ENCODE assay signal across 12 cellular contexts in the genomic region with DNA sequence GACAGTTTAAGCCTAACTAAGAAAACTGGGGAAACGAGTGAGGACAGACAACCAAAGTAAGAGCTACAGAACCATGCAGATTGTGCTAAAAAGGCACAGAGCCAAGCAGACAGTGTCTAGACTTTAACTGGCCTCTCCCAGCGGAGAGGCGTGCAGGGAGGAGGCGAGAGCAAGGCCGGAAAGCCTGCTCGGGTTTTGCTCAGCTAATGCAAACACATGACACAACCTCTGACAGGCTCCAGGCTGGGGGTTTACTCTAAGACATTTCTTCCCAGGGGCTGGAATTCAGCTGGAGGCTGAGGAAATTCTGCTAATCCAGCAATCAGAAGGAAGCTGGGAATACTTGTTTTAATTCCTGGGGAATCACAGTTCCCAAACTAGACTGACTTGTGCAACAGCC. TPM values are rescaled to one million over a fixed set of nuclear protein-coding genes. Genes with fewer than 3 reads are reported as not detected.
DNase-seq lines count a peak whose midpoint lies in the region; ATAC-seq and TF ChIP-seq lines count a peak whose summit lies in the region.
"Had no signal": no experiment of that assay in that cellular context is flagged by ENCODE, and none has a peak within 500 bp of the region (broad histone marks: within the 10 kb centered on the region; RNA-seq: fewer than 3 reads in every experiment).

No MANE protein-coding gene starts in this region.

- no peak for TF ChIP-seq CTCF in retinal pigment epithelial cell (conservative IDR thresholded peaks at IDR 0.05; ENCODE audit: low read depth, low read length)

- H4K20me1 ChIP-seq in GM23248 (ENCODE audit: insufficient read depth) = peaks cover 41% of the 10 kb centered on the region

- H3K4me1 ChIP-seq in GM23248 (ENCODE audit: insufficient read depth) = peaks cover 92% of the 10 kb centered on the region

- H3K27me3 ChIP-seq in GM23248 (replicated peaks; ENCODE audit: insufficient read depth) = no peaks in the 10 kb centered on the region

- peak overlapping the region; percentile 23 for H3K4me2 ChIP-seq in GM23248 (ENCODE audit: unreplicated experiment)

- no peak overlapping the region for H3K4me3 Mint-ChIP-seq in activated CD8-positive, alpha-beta memory T cell treated with anti-CD3 and anti-CD28 coated beads, Interleukin-2, amount 10 ng/mL, durations not matched to agents 7 days and 5 days
- H3K4me3 Mint-ChIP-seq: activated T-cell treated with anti-CD3 and anti-CD28 coated beads, Interleukin-2, amount 50 U/mL, for 72 hours; CD4-positive, CD25-positive, alpha-beta regulatory T cell had no signal

- H3K27ac ChIP-seq in GM23248 = peak overlapping the region; percentile 89

- no peak overlapping the region for H3K27ac Mint-ChIP-seq in activated CD8-positive, alpha-beta memory T cell treated with anti-CD3 and anti-CD28 coated beads, Interleukin-2, amount 10 ng/mL, durations not matched to agents 7 days and 5 days
- no peak overlapping the region for H3K27ac Mint-ChIP-seq in activated naive CD4-positive, alpha-beta T cell treated with anti-CD3 and anti-CD28 coated beads, Interleukin-2, amount 50 U/mL, for 72 hours
- H3K27ac Mint-ChIP-seq: activated T-cell treated with anti-CD3 and anti-CD28 coated beads, Interleukin-2, amount 50 U/mL, for 72 hours; CD4-positive, CD25-positive, alpha-beta regulatory T cell had no signal

- H3K4me3 ChIP-seq in GM23248 = peak overlapping the region; percentile 24
- H3K4me3 ChIP-seq in retinal pigment epithelial cell (ENCODE audit: low read length) = no peak overlapping the region

- DNase-seq in GM23248 (peak; percentile 85), dedifferentiated amniotic fluid mesenchymal stem cell (ENCODE audit: extremely low spot score) (peak; percentile 83), islet precursor cell (peak; percentile 95), retinal pigment epithelial cell (ENCODE audit: low read depth) (peak; percentile 95), globus pallidus (ENCODE audit: low spot score) (no peak)
- no peak for DNase-seq in activated CD8-positive, alpha-beta memory T cell treated with anti-CD3 and anti-CD28 coated beads, Interleukin-2, amount 10 ng/mL, durations not matched to agents 7 days and 5 days
- no peak for DNase-seq in activated naive CD4-positive, alpha-beta T cell treated with anti-CD3 and anti-CD28 coated beads, Interleukin-2, amount 50 U/mL, for 72 hours (ENCODE audit: low spot score in 2 of 2)
- DNase-seq: activated T-cell treated with anti-CD3 and anti-CD28 coated beads, Interleukin-2, amount 50 U/mL, for 72 hours; CD4-positive, CD25-positive, alpha-beta regulatory T cell; hippocampal formation; NCI-H446 treated with DMSO at 0.1 percent for 48 hours had no signal

- peaks cover 15% of the 10 kb centered on the region for H3K27me3 Mint-ChIP-seq in activated CD8-positive, alpha-beta memory T cell treated with anti-CD3 and anti-CD28 coated beads, Interleukin-2, amount 10 ng/mL, durations not matched to agents 7 days and 5 days

- no peaks in the 10 kb centered on the region for H3K9me2 ChIP-seq in GM23248 (ENCODE audit: insufficient read depth)

- ATAC-seq in GM18511 (IDR thresholded peaks at IDR 0.05; ENCODE audit: unreplicated experiment) = no peak
- ATAC-seq in activated CD8-positive, alpha-beta memory T cell treated with anti-CD3 and anti-CD28 coated beads, Interleukin-2, amount 10 ng/mL, durations not matched to agents 7 days and 5 days = no peak
- no peak for ATAC-seq in activated naive CD4-positive, alpha-beta T cell treated with anti-CD3 and anti-CD28 coated beads, Interleukin-2, amount 50 U/mL, for 72 hours
- ATAC-seq: activated T-cell treated with anti-CD3 and anti-CD28 coated beads, Interleukin-2, amount 50 U/mL, for 72 hours had no signal

- peaks cover 95% of the 10 kb centered on the region for H3F3A ChIP-seq in GM23248 (ENCODE audit: insufficient read depth)

- peaks cover 100% of the 10 kb centered on the region for H3K79me2 ChIP-seq in GM23248 (ENCODE audit: insufficient read depth)

- peak overlapping the region; percentile 52 for H3K9ac ChIP-seq in GM23248

- no peaks in the 10 kb centered on the region for H3K4me1 Mint-ChIP-seq in activated CD8-positive, alpha-beta memory T cell treated with anti-CD3 and anti-CD28 coated beads, Interleukin-2, amount 10 ng/mL, durations not matched to agents 7 days and 5 days
- H3K4me1 Mint-ChIP-seq: CD4-positive, CD25-positive, alpha-beta regulatory T cell had no signal

- no peak overlapping the region for H2AFZ ChIP-seq in GM23248

- in situ Hi-C loops in GM23248 (cut with MboI) = no loop called here

- no peaks in the 10 kb centered on the region for H3K9me3 ChIP-seq in GM23248 (ENCODE audit: low read depth)

- H3K36me3 Mint-ChIP-seq in activated CD8-positive, alpha-beta memory T cell treated with anti-CD3 and anti-CD28 coated beads, Interleukin-2, amount 10 ng/mL, durations not matched to agents 7 days and 5 days = no peaks in the 10 kb centered on the region
- H3K36me3 Mint-ChIP-seq in activated naive CD4-positive, alpha-beta T cell treated with anti-CD3 and anti-CD28 coated beads, Interleukin-2, amount 50 U/mL, for 72 hours = no peaks in the 10 kb centered on the region
- H3K36me3 Mint-ChIP-seq: CD4-positive, CD25-positive, alpha-beta regulatory T cell had no signal

- no peaks in the 10 kb centered on the region for H3K9me3 Mint-ChIP-seq in activated CD8-positive, alpha-beta memory T cell treated with anti-CD3 and anti-CD28 coated beads, Interleukin-2, amount 10 ng/mL, durations not matched to agents 7 days and 5 days (ENCODE audit: low read depth)
- H3K9me3 Mint-ChIP-seq in activated naive CD4-positive, alpha-beta T cell treated with anti-CD3 and anti-CD28 coated beads, Interleukin-2, amount 50 U/mL, for 72 hours = no peaks in the 10 kb centered on the region
- H3K9me3 Mint-ChIP-seq: activated T-cell treated with anti-CD3 and anti-CD28 coated beads, Interleukin-2, amount 50 U/mL, for 72 hours; CD4-positive, CD25-positive, alpha-beta regulatory T cell had no signal

- 3 to 7% methylated on average over 6 of the region's 6 CpGs for WGBS in GM23248 (ENCODE audit: low coverage in 1 of 2, low lambda C conversion rate in 2 of 2, missing lambda C conversion rate in 2 of 2), 2 experiments

- H3K36me3 ChIP-seq in GM23248 (ENCODE audit: low read depth) = peaks cover 65% of the 10 kb centered on the region

- CTCF ChIA-PET in activated CD8-positive, alpha-beta memory T cell treated with anti-CD3 and anti-CD28 coated beads, Interleukin-2, amount 10 ng/mL, durations not matched to agents 7 days and 5 days (lab: Charles Lee) = no interaction called here

RNA-seq across cellular contexts. Expression of gene FSTL1, which starts 11.8 kb away (rescaled TPM):
- 4,171 and 4,244 TPM in 2 replicates for total RNA-seq in GM23248 (2014; rRNA removed; shearing (Covaris generic))
- 1,910 and 1,919 TPM in 2 replicates for polyA plus RNA-seq in GM23248 (2016; fragmentation: Nextera tagmentation; extraction: Ambion mirVana)
- 1 to 10 TPM in 1 of 2 experiments, under 1 TPM in 1; 0.16 to 1.3 TPM for total RNA-seq in activated CD8-positive, alpha-beta memory T cell treated with anti-CD3 and anti-CD28 coated beads, Interleukin-2, amount 10 ng/mL, durations not matched to agents 7 days and 5 days
- total RNA-seq in activated naive CD4-positive, alpha-beta T cell treated with anti-CD3 and anti-CD28 coated beads, Interleukin-2, amount 50 U/mL, for 72 hours = 1 to 10 TPM in 1 of 2 donors, under 1 TPM in 1; 0.39 to 3.0 TPM
- polyA plus RNA-seq: CD4-positive, CD25-positive, alpha-beta regulatory T cell had no signal

Comparison
In these comparisons a context has a peak if more than half of its experiments do, and no peak if none do; other contexts are left out.
1. DNase-seq: peak in GM23248 (single experiment), dedifferentiated amniotic fluid mesenchymal stem cell (single experiment), islet precursor cell (single experiment) and retinal pigment epithelial cell (single experiment); none in activated CD8-positive, alpha-beta memory T cell treated with anti-CD3 and anti-CD28 coated beads, Interleukin-2, amount 10 ng/mL, durations not matched to agents 7 days and 5 days (single experiment), activated naive CD4-positive, alpha-beta T cell treated with anti-CD3 and anti-CD28 coated beads, Interleukin-2, amount 50 U/mL, for 72 hours (0 of 2) and globus pallidus (single experiment).
2. RNA of gene FSTL1, which starts 11.8 kb away (total RNA-seq): 4,171 to 4,244 TPM in GM23248; 0.39 to 3.0 TPM in activated naive CD4-positive, alpha-beta T cell treated with anti-CD3 and anti-CD28 coated beads, Interleukin-2, amount 50 U/mL, for 72 hours and 0.16 to 1.3 TPM in activated CD8-positive, alpha-beta memory T cell treated with anti-CD3 and anti-CD28 coated beads, Interleukin-2, amount 10 ng/mL, durations not matched to agents 7 days and 5 days; every median in the first group is over 1,000 times any median in the second.